ENCODE assay signal across 23 cellular contexts in the genomic region with DNA sequence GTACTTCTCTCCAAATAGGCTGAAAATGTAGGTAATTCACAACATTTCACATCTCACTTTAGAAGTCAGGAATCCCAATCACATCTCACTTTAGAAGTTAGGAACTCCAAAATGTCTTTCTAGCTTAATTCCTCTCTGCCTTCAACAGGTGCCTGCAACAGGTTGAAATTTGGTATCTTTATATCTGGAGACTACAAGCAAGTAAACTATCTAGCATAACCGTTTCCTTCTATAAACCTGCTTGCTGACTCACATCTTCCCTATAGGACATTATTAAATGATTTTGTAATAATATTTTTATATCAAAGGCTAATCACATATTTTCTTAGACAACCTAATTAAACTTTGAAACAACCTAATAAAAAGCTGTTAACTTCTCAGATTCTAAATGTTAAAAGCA. TPM values are rescaled to one million over a fixed set of nuclear protein-coding genes. Genes with fewer than 3 reads are reported as not detected.
DNase-seq lines count a peak whose midpoint lies in the region; ATAC-seq and TF ChIP-seq lines count a peak whose summit lies in the region.
"Had no signal": no experiment of that assay in that cellular context is flagged by ENCODE, and none has a peak within 500 bp of the region (broad histone marks: within the 10 kb centered on the region; RNA-seq: fewer than 3 reads in every experiment).

No MANE protein-coding gene starts in this region.

- intact Hi-C loops in colonic mucosa (cut with DNase I), result no loop called here

- H3K27me3 Mint-ChIP-seq in WTC11 (ENCODE audit: low read depth), result no peaks in the 10 kb centered on the region
- H3K27me3 Mint-ChIP-seq: CD4-positive, alpha-beta memory T cell; CD4-positive, CD25-positive, alpha-beta regulatory T cell; CD8-positive, alpha-beta memory T cell had no signal

- TF ChIP-seq CTCF in HEK293 (tag by site-specific recombination; IDR thresholded peaks at IDR 0.05), result no peak
- TF ChIP-seq CTCF in WTC11 (IDR thresholded peaks at IDR 0.05), result no peak
- TF ChIP-seq CTCF in colonic mucosa (IDR thresholded peaks at IDR 0.05), result no peak

- no peak for ATAC-seq in WTC11
- ATAC-seq: GM12878 had no signal

- H3K27ac ChIP-seq in HEK293 (ENCODE audit: extremely low read depth, low read depth, low read length) (no peak overlapping the region), colonic mucosa (no peak overlapping the region)
- H3K27ac ChIP-seq: BLaER1 had no signal

- H3K4me3 Mint-ChIP-seq in WTC11, result no peak overlapping the region
- H3K4me3 Mint-ChIP-seq: CD14-positive monocyte; CD8-positive, alpha-beta memory T cell had no signal

- H3K4me3 ChIP-seq in HEK293 (ENCODE audit: low read depth, low read length), result no peak overlapping the region
- no peak overlapping the region for H3K4me3 ChIP-seq in colonic mucosa
- H3K4me3 ChIP-seq: BLaER1, GM12878 had no signal

- peaks cover 64% of the 10 kb centered on the region for H3K9me3 Mint-ChIP-seq in WTC11

- CTCF ChIA-PET in HEK293 (lab: Yijun Ruan, JAX) (interaction anchor here (0.6 to 0.8 kb wide), 3 partner anchors 66 to 452 kb away, joined by 3 read pairs; no protein-coding TSS in a partner anchor), WTC11 (lab: Charles Lee) (interaction anchor here (1.9 kb wide), 1 partner anchor 20 kb away, joined by 5 read pairs; no protein-coding TSS in a partner anchor)

- no peaks in the 10 kb centered on the region for H3K4me1 ChIP-seq in HEK293 (ENCODE audit: control insufficient read depth, insufficient read depth, low read length)
- H3K4me1 ChIP-seq in colonic mucosa, result no peaks in the 10 kb centered on the region
- H3K4me1 ChIP-seq: BE2C, BLaER1 had no signal

- POLR2A ChIA-PET in HEK293 (lab: Yijun Ruan, JAX), result interaction anchor here (0.8 kb wide), 1 partner anchor 17 kb away, joined by 3 read pairs; no protein-coding TSS in a partner anchor
- POLR2A ChIA-PET in WTC11 (lab: Charles Lee), result no interaction called here

- H3K36me3 ChIP-seq in HEK293 (ENCODE audit: control insufficient read depth in 2 of 2, insufficient read depth in 1 of 2, low read length in 2 of 2) (peaks cover 0 to 3% of the 10 kb centered on the region in 2 experiments; a peak in 1 of 3 replicates), colonic mucosa (no peaks in the 10 kb centered on the region)

- H3K27ac Mint-ChIP-seq in WTC11, result 0 out of 2 replicates have a peak overlapping the region, but pooled peaks have one; percentile 32
- H3K27ac Mint-ChIP-seq: CD14-positive monocyte; CD4-positive, CD25-positive, alpha-beta regulatory T cell had no signal

- H3K9me3 ChIP-seq in HEK293 (ENCODE audit: control insufficient read depth, insufficient read depth, low read depth, low read length) (no peaks in the 10 kb centered on the region), colonic mucosa (no peaks in the 10 kb centered on the region)
- H3K9me3 ChIP-seq: BE2C had no signal

- peaks cover 68% of the 10 kb centered on the region for H3K36me3 Mint-ChIP-seq in WTC11

- H3K4me1 Mint-ChIP-seq in WTC11, result peaks cover 34% of the 10 kb centered on the region
- H3K4me1 Mint-ChIP-seq: CD14-positive monocyte had no signal

- DNase-seq in WTC11 (ENCODE audit: low spot score) (no peak), kidney tubule cell (ENCODE audit: low spot score) (no peak), colonic mucosa (no peak), NCI-H2081 (lab: John Stamatoyannopoulos, UW) (no peak)
- DNase-seq: 8988T; ACHN; BE2C; C1 segment of cervical spinal cord; CD4-positive, alpha-beta memory T cell; CD4-positive, CD25-positive, alpha-beta regulatory T cell; CD8-positive, alpha-beta memory T cell; COR-L47; DMS 273 treated with DMSO at 0.1 percent for 48 hours; DMS153; DMS53; DMS79; DND-41; EL; GDM1 had no signal

- H3K9ac ChIP-seq in colonic mucosa (ENCODE audit: low read depth in 2 of 2, low read length in 2 of 2), result no peak overlapping the region
- H3K9ac ChIP-seq: BLaER1 had no signal

- no peaks in the 10 kb centered on the region for H3K27me3 ChIP-seq in colonic mucosa
- H3K27me3 ChIP-seq: BE2C, BLaER1 had no signal

TF ChIP-seq in HEK293, 187 proteins besides CTCF, POLR2A, EP300 and RAD21 (continues in another document):
- TF ChIP-seq ZBTB48 (tag by site-specific recombination; IDR thresholded peaks at IDR 0.05), result no peak
- TF ChIP-seq SCRT2 (tag by site-specific recombination; IDR thresholded peaks at IDR 0.05), result peak; percentile 88
- no peak for TF ChIP-seq ZNF391 (tag by site-specific recombination; IDR thresholded peaks at IDR 0.05; ENCODE audit: borderline replicate concordance, low read depth)
- no peak for TF ChIP-seq ZNF585B (tag by site-specific recombination; IDR thresholded peaks at IDR 0.05)
- TF ChIP-seq GLI4 (tag by site-specific recombination; IDR thresholded peaks at IDR 0.05), result no peak
- no peak for TF ChIP-seq ZNF624 (tag by site-specific recombination; IDR thresholded peaks at IDR 0.05)
- no peak for TF ChIP-seq FEZF1 (tag by site-specific recombination; IDR thresholded peaks at IDR 0.05)
- peak; percentile 49; the same call in 1 of the 2 replicates for TF ChIP-seq SCRT1 (tag by site-specific recombination; IDR thresholded peaks at IDR 0.05; ENCODE audit: borderline replicate concordance)
- TF ChIP-seq, protein P1, sequence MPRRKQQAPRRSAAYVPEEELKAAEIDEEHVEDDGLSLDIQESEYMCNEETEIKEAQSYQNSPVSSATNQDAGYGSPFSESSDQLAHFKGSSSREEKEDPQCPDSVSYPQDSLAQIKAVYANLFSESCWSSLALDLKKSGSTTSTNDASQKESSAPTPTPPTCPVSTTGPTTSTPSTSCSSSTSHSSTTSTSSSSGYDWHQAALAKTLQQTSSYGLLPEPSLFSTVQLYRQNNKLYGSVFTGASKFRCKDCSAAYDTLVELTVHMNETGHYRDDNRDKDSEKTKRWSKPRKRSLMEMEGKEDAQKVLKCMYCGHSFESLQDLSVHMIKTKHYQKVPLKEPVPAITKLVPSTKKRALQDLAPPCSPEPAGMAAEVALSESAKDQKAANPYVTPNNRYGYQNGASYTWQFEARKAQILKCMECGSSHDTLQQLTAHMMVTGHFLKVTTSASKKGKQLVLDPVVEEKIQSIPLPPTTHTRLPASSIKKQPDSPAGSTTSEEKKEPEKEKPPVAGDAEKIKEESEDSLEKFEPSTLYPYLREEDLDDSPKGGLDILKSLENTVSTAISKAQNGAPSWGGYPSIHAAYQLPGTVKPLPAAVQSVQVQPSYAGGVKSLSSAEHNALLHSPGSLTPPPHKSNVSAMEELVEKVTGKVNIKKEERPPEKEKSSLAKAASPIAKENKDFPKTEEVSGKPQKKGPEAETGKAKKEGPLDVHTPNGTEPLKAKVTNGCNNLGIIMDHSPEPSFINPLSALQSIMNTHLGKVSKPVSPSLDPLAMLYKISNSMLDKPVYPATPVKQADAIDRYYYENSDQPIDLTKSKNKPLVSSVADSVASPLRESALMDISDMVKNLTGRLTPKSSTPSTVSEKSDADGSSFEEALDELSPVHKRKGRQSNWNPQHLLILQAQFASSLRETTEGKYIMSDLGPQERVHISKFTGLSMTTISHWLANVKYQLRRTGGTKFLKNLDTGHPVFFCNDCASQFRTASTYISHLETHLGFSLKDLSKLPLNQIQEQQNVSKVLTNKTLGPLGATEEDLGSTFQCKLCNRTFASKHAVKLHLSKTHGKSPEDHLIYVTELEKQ (tag by site-specific recombination; IDR thresholded peaks at IDR 0.05; ENCODE audit: borderline replicate concordance), result no peak

TF ChIP-seq in WTC11, 78 proteins besides CTCF, POLR2A, EP300 and RAD21:
- TF ChIP-seq ZBTB21 (CRISPR knock-in tag; IDR thresholded peaks at IDR 0.05; ENCODE audit: borderline replicate concordance), result no peak
- TF ChIP-seq FOXJ3 (CRISPR knock-in tag; IDR thresholded peaks at IDR 0.05; ENCODE audit: borderline replicate concordance), result no peak
- TF ChIP-seq, protein P2, sequence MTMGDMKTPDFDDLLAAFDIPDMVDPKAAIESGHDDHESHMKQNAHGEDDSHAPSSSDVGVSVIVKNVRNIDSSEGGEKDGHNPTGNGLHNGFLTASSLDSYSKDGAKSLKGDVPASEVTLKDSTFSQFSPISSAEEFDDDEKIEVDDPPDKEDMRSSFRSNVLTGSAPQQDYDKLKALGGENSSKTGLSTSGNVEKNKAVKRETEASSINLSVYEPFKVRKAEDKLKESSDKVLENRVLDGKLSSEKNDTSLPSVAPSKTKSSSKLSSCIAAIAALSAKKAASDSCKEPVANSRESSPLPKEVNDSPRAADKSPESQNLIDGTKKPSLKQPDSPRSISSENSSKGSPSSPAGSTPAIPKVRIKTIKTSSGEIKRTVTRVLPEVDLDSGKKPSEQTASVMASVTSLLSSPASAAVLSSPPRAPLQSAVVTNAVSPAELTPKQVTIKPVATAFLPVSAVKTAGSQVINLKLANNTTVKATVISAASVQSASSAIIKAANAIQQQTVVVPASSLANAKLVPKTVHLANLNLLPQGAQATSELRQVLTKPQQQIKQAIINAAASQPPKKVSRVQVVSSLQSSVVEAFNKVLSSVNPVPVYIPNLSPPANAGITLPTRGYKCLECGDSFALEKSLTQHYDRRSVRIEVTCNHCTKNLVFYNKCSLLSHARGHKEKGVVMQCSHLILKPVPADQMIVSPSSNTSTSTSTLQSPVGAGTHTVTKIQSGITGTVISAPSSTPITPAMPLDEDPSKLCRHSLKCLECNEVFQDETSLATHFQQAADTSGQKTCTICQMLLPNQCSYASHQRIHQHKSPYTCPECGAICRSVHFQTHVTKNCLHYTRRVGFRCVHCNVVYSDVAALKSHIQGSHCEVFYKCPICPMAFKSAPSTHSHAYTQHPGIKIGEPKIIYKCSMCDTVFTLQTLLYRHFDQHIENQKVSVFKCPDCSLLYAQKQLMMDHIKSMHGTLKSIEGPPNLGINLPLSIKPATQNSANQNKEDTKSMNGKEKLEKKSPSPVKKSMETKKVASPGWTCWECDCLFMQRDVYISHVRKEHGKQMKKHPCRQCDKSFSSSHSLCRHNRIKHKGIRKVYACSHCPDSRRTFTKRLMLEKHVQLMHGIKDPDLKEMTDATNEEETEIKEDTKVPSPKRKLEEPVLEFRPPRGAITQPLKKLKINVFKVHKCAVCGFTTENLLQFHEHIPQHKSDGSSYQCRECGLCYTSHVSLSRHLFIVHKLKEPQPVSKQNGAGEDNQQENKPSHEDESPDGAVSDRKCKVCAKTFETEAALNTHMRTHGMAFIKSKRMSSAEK (CRISPR knock-in tag; IDR thresholded peaks at IDR 0.05; ENCODE audit: borderline replicate concordance), result no peak
TF ChIP-seq in WTC11: peak in this region for 0.

RNA-seq across cellular contexts. Expression of a gene that starts 18.2 kb away (rescaled TPM):
- 36.0 to 38.0 TPM (median 36.0 TPM) in 3 replicates for total RNA-seq in WTC11 (2021)
- total RNA-seq in colonic mucosa, result 10 to 100 TPM; 10.6 to 15.4 TPM
